11 cellular contexts compared by ENCODE assay signal in genomic region chr1:84164156-84164555, GRCh38. TPM values are rescaled to one million over a fixed set of nuclear protein-coding genes. Genes with fewer than 3 reads are reported as not detected.
A peak's percentile ranks its signal among the peaks of the same experiment; 100 is the strongest.
DNase-seq lines count a peak whose midpoint lies in the region; ATAC-seq lines count a peak whose summit lies in the region.
"Had no signal": no experiment of that assay in that cellular context is flagged by ENCODE, and none has a peak within 500 bp of the region (broad histone marks: within the 10 kb centered on the region; RNA-seq: fewer than 3 reads in every experiment).

No MANE protein-coding gene starts in this region.

- H3K4me3 Mint-ChIP-seq in stimulated activated naive CD8-positive, alpha-beta T cell treated with anti-CD3 and anti-CD28 coated beads, Interleukin-15, Interleukin-2, amounts not matched to agents 100 ng/mL and 50 ng/mL, for 24 hours = peak overlapping the region; percentile 57
- H3K4me3 Mint-ChIP-seq in effector memory CD8-positive, alpha-beta T cell = peak overlapping the region; percentile 65 to 72

- H3K27me3 Mint-ChIP-seq in stimulated activated naive CD8-positive, alpha-beta T cell treated with anti-CD3 and anti-CD28 coated beads, Interleukin-15, Interleukin-2, amounts not matched to agents 100 ng/mL and 50 ng/mL, for 24 hours = no peaks in the 10 kb centered on the region
- H3K27me3 Mint-ChIP-seq in effector memory CD8-positive, alpha-beta T cell = no peaks in the 10 kb centered on the region

- no peaks in the 10 kb centered on the region for H3K9me3 Mint-ChIP-seq in stimulated activated naive CD8-positive, alpha-beta T cell treated with anti-CD3 and anti-CD28 coated beads, Interleukin-15, Interleukin-2, amounts not matched to agents 100 ng/mL and 50 ng/mL, for 24 hours
- no peaks in the 10 kb centered on the region for H3K9me3 Mint-ChIP-seq in effector memory CD8-positive, alpha-beta T cell

- no peak for ATAC-seq in stimulated activated naive CD8-positive, alpha-beta T cell treated with anti-CD3 and anti-CD28 coated beads, Interleukin-15, Interleukin-2, amounts not matched to agents 100 U/mL and 50 U/mL, for 24 hours
- peak; percentile 52 for ATAC-seq in effector memory CD8-positive, alpha-beta T cell (replicated peaks)
- ATAC-seq in HG03159 (IDR thresholded peaks at IDR 0.05; ENCODE audit: unreplicated experiment) = no peak
- ATAC-seq: mucosa of descending colon had no signal

- peak overlapping the region; percentile 75 for H3K27ac ChIP-seq in temporal lobe (ENCODE audit: low read depth, low read length)
- H3K27ac ChIP-seq: upper lobe of left lung had no signal

- H3K36me3 Mint-ChIP-seq in stimulated activated naive CD8-positive, alpha-beta T cell treated with anti-CD3 and anti-CD28 coated beads, Interleukin-15, Interleukin-2, amounts not matched to agents 100 ng/mL and 50 ng/mL, for 24 hours (ENCODE audit: low read depth) = peaks cover 4% of the 10 kb centered on the region
- peaks cover 4% of the 10 kb centered on the region for H3K36me3 Mint-ChIP-seq in effector memory CD8-positive, alpha-beta T cell (ENCODE audit: insufficient read depth)

- H3K4me1 Mint-ChIP-seq in stimulated activated naive CD8-positive, alpha-beta T cell treated with anti-CD3 and anti-CD28 coated beads, Interleukin-15, Interleukin-2, amounts not matched to agents 100 ng/mL and 50 ng/mL, for 24 hours (ENCODE audit: low read depth) = peaks cover 88% of the 10 kb centered on the region
- H3K4me1 Mint-ChIP-seq in effector memory CD8-positive, alpha-beta T cell (ENCODE audit: low read depth in 2 of 2) = peaks cover 45 to 71% of the 10 kb centered on the region in 2 donors

- H3K27ac Mint-ChIP-seq in stimulated activated naive CD8-positive, alpha-beta T cell treated with anti-CD3 and anti-CD28 coated beads, Interleukin-15, Interleukin-2, amounts not matched to agents 100 ng/mL and 50 ng/mL, for 24 hours = peak overlapping the region; percentile 53
- H3K27ac Mint-ChIP-seq in effector memory CD8-positive, alpha-beta T cell = peak overlapping the region; percentile 24 to 88

- no peak for DNase-seq in stimulated activated naive CD8-positive, alpha-beta T cell treated with anti-CD3 and anti-CD28 coated beads, Interleukin-15, Interleukin-2, amounts not matched to agents 100 U/mL and 50 U/mL, for 24 hours
- DNase-seq in RPMI7951 (ENCODE audit: low read depth) = peak; percentile 41
- DNase-seq in effector memory CD8-positive, alpha-beta T cell = no peak
- no peak for DNase-seq in glomerular visceral epithelial cell (ENCODE audit: extremely low spot score)
- no peak for DNase-seq in DMS 273 (lab: John Stamatoyannopoulos, UW; ENCODE audit: unreplicated experiment)
- DNase-seq: activated gamma-delta T cell, mucosa of descending colon, upper lobe of left lung had no signal

RNA-seq across cellular contexts. Expression of gene PRKACB, which starts 20.1 kb away (rescaled TPM):
- total RNA-seq in RPMI7951 (2014; rRNA removed; shearing (Covaris generic)) = 56.3 and 66.1 TPM in 2 replicates
- total RNA-seq in temporal lobe = 643 TPM
